In the genomic region with DNA sequence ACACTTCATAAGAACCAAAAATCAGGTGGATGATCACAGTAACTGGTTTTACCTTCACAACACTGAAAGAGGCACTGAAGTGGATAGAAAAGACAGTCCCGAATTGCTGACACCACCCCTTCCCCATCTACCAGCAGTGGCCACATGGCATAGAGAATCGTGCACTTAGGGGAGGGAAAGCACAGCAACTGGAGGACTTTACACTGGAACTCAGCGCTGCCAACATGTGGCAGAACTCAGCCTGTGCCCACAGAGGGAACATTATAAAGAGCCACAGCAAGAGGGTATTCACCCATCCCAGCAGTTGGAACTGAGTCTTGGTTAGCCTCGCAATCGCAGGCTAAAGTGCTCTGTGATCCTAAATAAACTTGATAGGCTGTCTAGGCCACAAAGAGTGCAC, we compare ENCODE assay signal across 12 cellular contexts. TPM values are rescaled to one million over a fixed set of nuclear protein-coding genes. Genes with fewer than 3 reads are reported as not detected.
DNase-seq lines count a peak whose midpoint lies in the region; ATAC-seq and TF ChIP-seq lines count a peak whose summit lies in the region.
"Had no signal": no experiment of that assay in that cellular context is flagged by ENCODE, and none has a peak within 500 bp of the region (broad histone marks: within the 10 kb centered on the region; RNA-seq: fewer than 3 reads in every experiment).

No MANE protein-coding gene starts in this region.

- DNase-seq in cardiac muscle cell (ENCODE audit: low read depth in 1 of 2, low spot score in 1 of 2) (no peak), heart right ventricle (no peak), NB4 (ENCODE audit: low read depth) (peak; percentile 55), choroid plexus epithelial cell (ENCODE audit: low read depth) (peak; percentile 11), spleen (no peak)
- no peak for DNase-seq in activated T-cell treated with anti-CD3 and anti-CD28 coated beads, Interleukin-2, amount 50 U/mL, for 4 hours
- no peak for DNase-seq in effector CD8-positive, alpha-beta T cell (lab: John Stamatoyannopoulos, UW)

- intact Hi-C loops in heart right ventricle (cut with DNase I) = loop anchor here in 1 of 10 donors (10.0 kb wide), 1 partner anchor 275 kb away; a partner anchor contains a TSS
- intact Hi-C loops in spleen (cut with DNase I; ENCODE audit: low total_unique reads) = no loop called here

- H3K4me1 Mint-ChIP-seq in activated T-cell treated with anti-CD3 and anti-CD28 coated beads, Interleukin-2, amount 50 U/mL, for 4 hours (ENCODE audit: low read depth) = no peaks in the 10 kb centered on the region

- no peaks in the 10 kb centered on the region for H3K9me3 Mint-ChIP-seq in activated T-cell treated with anti-CD3 and anti-CD28 coated beads, Interleukin-2, amount 50 U/mL, for 4 hours
- H3K9me3 Mint-ChIP-seq: activated T-helper 1 cell treated with anti-CD3 and anti-CD28 coated beads, Interleukin-12 subunit alpha, Interleukin-12 subunit beta, Interleukin-2, Interleukin-4 antibody, amounts not matched to agents 30 ng/mL and 10 ng/mL and 1 ng/mL, durations not matched to agents 14 hours and 24 hours and 36 hours; dendritic cell treated with granulocyte-macrophage colony-stimulating factor and Interleukin-4, amounts not matched to agents 40 ng/mL and 50 ng/mL, for 4 days had no signal

- TF ChIP-seq CTCF in cardiac muscle cell (IDR thresholded peaks at IDR 0.05; ENCODE audit: low read depth, low read length) (peak; percentile 5), heart right ventricle (IDR thresholded peaks at IDR 0.05) (no peak), NB4 (IDR thresholded peaks at IDR 0.05; ENCODE audit: low read depth, low read length) (peak; percentile 33), choroid plexus epithelial cell (conservative IDR thresholded peaks at IDR 0.05; ENCODE audit: low read depth, low read length) (peak; percentile 23), spleen (IDR thresholded peaks at IDR 0.05 in 8 of 11, conservative IDR thresholded peaks at IDR 0.05 in 3 of 11) (no peak)

- H3K27ac ChIP-seq in cardiac muscle cell (no peak overlapping the region), heart right ventricle (no peak overlapping the region), spleen (no peak overlapping the region)
- H3K27ac ChIP-seq: right atrium auricular region, vagina had no signal

- no peak overlapping the region for H3K4me3 ChIP-seq in cardiac muscle cell
- no peak overlapping the region for H3K4me3 ChIP-seq in heart right ventricle
- no peak overlapping the region for H3K4me3 ChIP-seq in NB4 (ENCODE audit: low read depth, low read length)
- no peak overlapping the region for H3K4me3 ChIP-seq in choroid plexus epithelial cell (ENCODE audit: low read depth, low read length)
- no peak overlapping the region for H3K4me3 ChIP-seq in spleen
- H3K4me3 ChIP-seq: right atrium auricular region, vagina had no signal

- H3K4me1 ChIP-seq in cardiac muscle cell (ENCODE audit: low read depth) (no peaks in the 10 kb centered on the region), heart right ventricle (no peaks in the 10 kb centered on the region), spleen (no peaks in the 10 kb centered on the region)
- H3K4me1 ChIP-seq: right atrium auricular region, vagina had no signal

- ATAC-seq in heart right ventricle (no peak), GM21529 (IDR thresholded peaks at IDR 0.05; ENCODE audit: unreplicated experiment) (no peak)
- no peak for ATAC-seq in activated T-cell treated with anti-CD3 and anti-CD28 coated beads, Interleukin-2, amount 50 U/mL, for 4 hours

- H3K36me3 ChIP-seq in cardiac muscle cell (no peaks in the 10 kb centered on the region), heart right ventricle (no peaks in the 10 kb centered on the region), spleen (no peaks in the 10 kb centered on the region)
- H3K36me3 ChIP-seq: right atrium auricular region, vagina had no signal

- peaks cover 46% of the 10 kb centered on the region for H3K27me3 Mint-ChIP-seq in activated T-cell treated with anti-CD3 and anti-CD28 coated beads, Interleukin-2, amount 50 U/mL, for 4 hours (ENCODE audit: low read depth)

- H3K4me3 Mint-ChIP-seq in activated T-cell treated with anti-CD3 and anti-CD28 coated beads, Interleukin-2, amount 50 U/mL, for 4 hours = no peak overlapping the region
- H3K4me3 Mint-ChIP-seq: activated T-helper 1 cell treated with anti-CD3 and anti-CD28 coated beads, Interleukin-12 subunit alpha, Interleukin-12 subunit beta, Interleukin-2, Interleukin-4 antibody, amounts not matched to agents 30 ng/mL and 10 ng/mL and 1 ng/mL, durations not matched to agents 14 hours and 24 hours and 36 hours; dendritic cell treated with granulocyte-macrophage colony-stimulating factor and Interleukin-4, amounts not matched to agents 40 ng/mL and 50 ng/mL, for 4 days had no signal

- no peaks in the 10 kb centered on the region for H3K36me3 Mint-ChIP-seq in activated T-cell treated with anti-CD3 and anti-CD28 coated beads, Interleukin-2, amount 50 U/mL, for 4 hours (ENCODE audit: insufficient read depth)

- WGBS in heart right ventricle, 2 donors = 71 to 76% methylated on average over 5 of the region's 5 CpGs
- 71 to 82% (median 76%) methylated on average over 5 of the region's 5 CpGs for WGBS in spleen, 5 donors

- no peak for TF ChIP-seq POLR2A in NB4 (IDR thresholded peaks at IDR 0.05; ENCODE audit: extremely low read depth, insufficient read length)
- TF ChIP-seq POLR2A in spleen (IDR thresholded peaks at IDR 0.05) = no peak

- peaks cover 1% of the 10 kb centered on the region for H3K27me3 ChIP-seq in cardiac muscle cell
- H3K27me3 ChIP-seq in heart right ventricle = peaks cover 0 to 36% (median 9%) of the 10 kb centered on the region in 7 donors
- H3K27me3 ChIP-seq in spleen (replicated peaks in 1 of 7) = peaks cover 0 to 19% (median 0%) of the 10 kb centered on the region in 7 donors
- H3K27me3 ChIP-seq: right atrium auricular region, vagina had no signal

- H3K9me3 ChIP-seq in cardiac muscle cell (ENCODE audit: low read depth) (no peaks in the 10 kb centered on the region), heart right ventricle (peaks cover 0 to 1% (median 0%) of the 10 kb centered on the region in 11 donors), spleen (no peaks in the 10 kb centered on the region)
- H3K9me3 ChIP-seq: right atrium auricular region, vagina had no signal

RNA-seq across cellular contexts. Expression of a gene that starts 6.5 kb away (rescaled TPM):
- total RNA-seq in cardiac muscle cell (8.9 and 15.9 TPM in 2 replicates), heart right ventricle (10 to 100 TPM in 1 of 10 donors, 1 to 10 TPM in 9; 5.7 to 10.4 (median 8.1) TPM), spleen (10 to 100 TPM; 13.5 to 19.8 (median 16.1) TPM)
- polyA plus RNA-seq in cardiac muscle cell (14.4 and 16.6 TPM in 2 replicates), heart right ventricle (1 to 10 TPM; 1.8 to 3.1 TPM), spleen (1 to 10 TPM; 2.6 to 4.7 (median 3.5) TPM)
- 10 to 100 TPM; 13.1 to 15.2 (median 14.2) TPM for total RNA-seq in activated T-cell treated with anti-CD3 and anti-CD28 coated beads, Interleukin-2, amount 50 U/mL, for 4 hours

RNA-seq across cellular contexts. Expression of a gene that starts 50.0 kb away (rescaled TPM):
- total RNA-seq in cardiac muscle cell (28.0 and 61.0 TPM in 2 replicates), heart right ventricle (10 to 100 TPM; 19.8 to 33.2 (median 26.8) TPM), spleen (100 to 1,000 TPM in 1 of 7 donors, 10 to 100 TPM in 6; 70.2 to 117 (median 86.4) TPM)
- polyA plus RNA-seq in cardiac muscle cell (18.9 and 34.6 TPM in 2 replicates), heart right ventricle (10 to 100 TPM in 1 of 2 donors, 1 to 10 TPM in 1; 4.9 to 18.6 TPM), spleen (10 to 100 TPM; 11.1 to 16.6 (median 16.1) TPM)
- total RNA-seq in activated T-cell treated with anti-CD3 and anti-CD28 coated beads, Interleukin-2, amount 50 U/mL, for 4 hours = 10 to 100 TPM; 36.8 to 44.8 (median 43.3) TPM

Comparison
In these comparisons a context has a peak if more than half of its experiments do, and no peak if none do; other contexts are left out.
1. CTCF ChIP-seq: peak in cardiac muscle cell (single experiment), NB4 (single experiment) and choroid plexus epithelial cell (single experiment); none in heart right ventricle (0 of 9) and spleen (0 of 11).
2. DNase-seq: peak in NB4 (single experiment) and choroid plexus epithelial cell (single experiment); none in cardiac muscle cell (0 of 2), heart right ventricle (0 of 2), spleen (single experiment), activated T-cell treated with anti-CD3 and anti-CD28 coated beads, Interleukin-2, amount 50 U/mL, for 4 hours (single experiment) and effector CD8-positive, alpha-beta T cell (single experiment).